17 cellular contexts compared by ENCODE assay signal in the genomic region with DNA sequence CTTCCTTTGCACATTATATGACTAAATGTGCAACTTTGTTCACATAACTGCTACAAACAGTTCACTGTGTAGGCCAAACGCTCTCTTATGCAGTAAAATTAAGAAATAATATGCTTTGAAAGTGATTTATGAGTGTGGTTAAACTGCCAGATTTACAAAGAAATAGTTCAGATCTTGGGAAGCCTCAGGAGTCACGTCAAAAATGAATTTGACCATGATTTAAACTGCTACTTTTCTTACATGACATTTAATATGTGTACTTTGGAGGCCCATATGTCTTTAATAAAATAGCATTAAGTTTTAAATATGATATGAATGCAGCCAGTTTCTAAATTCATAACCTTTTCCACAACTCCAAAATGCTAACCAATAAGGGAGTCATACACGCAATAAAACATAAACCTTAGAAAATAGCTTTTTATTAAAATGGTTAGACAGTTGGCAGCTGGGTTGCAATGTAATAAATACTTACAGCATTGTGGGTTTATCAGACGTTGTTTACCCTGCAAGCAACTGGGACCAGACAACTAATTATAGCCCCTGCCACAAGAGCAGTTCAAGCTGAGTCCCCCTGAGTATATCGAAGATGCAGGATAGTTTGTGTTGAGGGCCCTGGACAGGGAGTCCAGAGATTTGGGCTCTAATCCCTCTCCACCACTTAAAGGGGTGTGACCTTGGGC.
A peak's percentile ranks its signal among the peaks of the same experiment; 100 is the strongest.
DNase-seq lines count a peak whose midpoint lies in the region; ATAC-seq, FAIRE-seq and TF ChIP-seq lines count a peak whose summit lies in the region.
"Had no signal": no experiment of that assay in that cellular context is flagged by ENCODE, and none has a peak within 500 bp of the region (broad histone marks: within the 10 kb centered on the region; RNA-seq: fewer than 3 reads in every experiment).

No MANE protein-coding gene starts in this region.

- CTCF ChIA-PET in SK-N-SH (lab: Yijun Ruan, JAX): interaction anchor here (1.1 to 1.6 kb wide), 3 partner anchors 18 to 474 kb away, joined by 3 to 9 read pairs (median 4); no protein-coding TSS in a partner anchor

- no peak overlapping the region for H3K27ac Mint-ChIP-seq in natural killer cell treated with Interleukin-12 subunit alpha and Interleukin-12 subunit beta and Interleukin-15 and Interleukin-18, amount 100 ng/mL, for 72 hours
- H3K27ac Mint-ChIP-seq: activated CD8-positive, alpha-beta memory T cell treated with anti-CD3 and anti-CD28 coated beads, Interleukin-2, amount 10 ng/mL, durations not matched to agents 7 days and 5 days; GM23338 had no signal

- no peak overlapping the region for H3K4me3 ChIP-seq in SK-N-SH (ENCODE audit: low read depth in 2 of 2, low read length in 1 of 2)
- H3K4me3 ChIP-seq in fibroblast of the aortic adventitia (ENCODE audit: low read depth, low read length): no peak overlapping the region
- no peak overlapping the region for H3K4me3 ChIP-seq in uterus
- H3K4me3 ChIP-seq: GM23338 had no signal

- H2AFZ ChIP-seq in SK-N-SH (ENCODE audit: low read depth): no peak overlapping the region
- H2AFZ ChIP-seq: GM23338 had no signal

- no peaks in the 10 kb centered on the region for H3K79me2 ChIP-seq in SK-N-SH (ENCODE audit: insufficient read depth)

- 26% methylated on average over 5 of the region's 5 CpGs for WGBS in SK-N-SH (ENCODE audit: low lambda C conversion rate)

- TF ChIP-seq EP300 in SK-N-SH (IDR thresholded peaks at IDR 0.05; ENCODE audit: borderline replicate concordance in 1 of 2, low read depth in 1 of 2, low read length in 1 of 2): peak; percentile 69 to 91

- no peak for TF ChIP-seq RAD21 in SK-N-SH (IDR thresholded peaks at IDR 0.05; ENCODE audit: low read length)

- H3K36me3 Mint-ChIP-seq in natural killer cell treated with Interleukin-12 subunit alpha and Interleukin-12 subunit beta and Interleukin-15 and Interleukin-18, amount 100 ng/mL, for 72 hours: no peaks in the 10 kb centered on the region
- H3K36me3 Mint-ChIP-seq: activated CD8-positive, alpha-beta memory T cell treated with anti-CD3 and anti-CD28 coated beads, Interleukin-2, amount 10 ng/mL, durations not matched to agents 7 days and 5 days had no signal

- no peak overlapping the region for H3K4me2 ChIP-seq in SK-N-SH
- H3K4me2 ChIP-seq: GM23338 had no signal

- TF ChIP-seq POLR2A in uterus (IDR thresholded peaks at IDR 0.05): no peak

- FAIRE-seq in HTR-8/SVneo (lab: Jason Lieb, UNC): no peak

- H3K4me1 ChIP-seq in SK-N-SH (ENCODE audit: control insufficient read depth in 1 of 2, insufficient read depth in 2 of 2, low read depth in 1 of 2, low read length in 1 of 2) (peaks cover 0 to 1% of the 10 kb centered on the region in 2 experiments; a peak in 2 of 4 replicates), uterus (peaks cover 10 to 12% of the 10 kb centered on the region in 2 donors)

- DNase-seq in HTR-8/SVneo (ENCODE audit: insufficient read length, low spot score) (peak; percentile 54), SK-N-SH (no peak), fibroblast of the aortic adventitia (ENCODE audit: low read depth) (peak; percentile 69), uterus (no peak), HUDEP-2 (lab: John Stamatoyannopoulos, UW; ENCODE audit: unreplicated experiment in 76 of 76) (no peak), ureter (ENCODE audit: low spot score) (no peak)
- DNase-seq in natural killer cell treated with Interleukin-12 subunit alpha and Interleukin-12 subunit beta and Interleukin-15 and Interleukin-18, amount 100 ng/mL, for 72 hours (ENCODE audit: low spot score): no peak
- DNase-seq: activated CD8-positive, alpha-beta memory T cell treated with anti-CD3 and anti-CD28 coated beads, Interleukin-2, amount 10 ng/mL, durations not matched to agents 7 days and 5 days; activated effector memory CD4-positive, alpha-beta T cell treated with anti-CD3 and anti-CD28 coated beads, Interleukin-2, amount 50 U/mL, for 16 hours; anterior cingulate cortex; Karpas-422; naive thymus-derived CD4-positive, alpha-beta T cell; NCI-H1694 treated with DMSO at 0.1 percent for 48 hours; NCI-H524 treated with DMSO at 0.1 percent for 48 hours; stimulated activated CD4-positive, alpha-beta T cell treated with anti-CD3 and anti-CD28 coated beads, Interleukin-15, amount 100 ng/mL, for 24 hours had no signal

- H3K36me3 ChIP-seq in SK-N-SH (replicated peaks in 1 of 2; ENCODE audit: control insufficient read depth in 1 of 2, insufficient read depth in 2 of 2, low read length in 1 of 2) (no peaks in the 10 kb centered on the region), uterus (no peaks in the 10 kb centered on the region)

- H3K9ac ChIP-seq in SK-N-SH: no peak overlapping the region

- H3K27me3 ChIP-seq in SK-N-SH (ENCODE audit: insufficient read depth) (no peaks in the 10 kb centered on the region), uterus (no peaks in the 10 kb centered on the region)

- no peak overlapping the region; a peak in 1 of 4 replicates for H3K27ac ChIP-seq in SK-N-SH (ENCODE audit: low read depth in 2 of 2, low read length in 1 of 2)
- peak overlapping the region; percentile 79 to 88 for H3K27ac ChIP-seq in uterus

- no peaks in the 10 kb centered on the region for H4K20me1 ChIP-seq in SK-N-SH (ENCODE audit: insufficient read depth)

- peaks cover 3% of the 10 kb centered on the region for H3F3A ChIP-seq in SK-N-SH (replicated peaks; ENCODE audit: insufficient read depth)

- H3K27me3 Mint-ChIP-seq in natural killer cell treated with Interleukin-12 subunit alpha and Interleukin-12 subunit beta and Interleukin-15 and Interleukin-18, amount 100 ng/mL, for 72 hours: peaks cover 0 to 3% of the 10 kb centered on the region in 2 donors
- H3K27me3 Mint-ChIP-seq: activated CD8-positive, alpha-beta memory T cell treated with anti-CD3 and anti-CD28 coated beads, Interleukin-2, amount 10 ng/mL, durations not matched to agents 7 days and 5 days had no signal

- H3K9me2 ChIP-seq in SK-N-SH: no peaks in the 10 kb centered on the region

- intact Hi-C loops in uterus (cut with DNase I; ENCODE audit: low total_unique reads): no loop called here

- TF ChIP-seq CTCF in SK-N-SH (IDR thresholded peaks at IDR 0.05): no peak
- no peak for TF ChIP-seq CTCF in fibroblast of the aortic adventitia (IDR thresholded peaks at IDR 0.05; ENCODE audit: insufficient read depth, low read length)
- no peak for TF ChIP-seq CTCF in uterus (IDR thresholded peaks at IDR 0.05)

- H3K4me1 Mint-ChIP-seq in natural killer cell treated with Interleukin-12 subunit alpha and Interleukin-12 subunit beta and Interleukin-15 and Interleukin-18, amount 100 ng/mL, for 72 hours (ENCODE audit: low read depth in 2 of 2): no peaks in the 10 kb centered on the region
- H3K4me1 Mint-ChIP-seq: activated CD8-positive, alpha-beta memory T cell treated with anti-CD3 and anti-CD28 coated beads, Interleukin-2, amount 10 ng/mL, durations not matched to agents 7 days and 5 days; GM23338; naive thymus-derived CD4-positive, alpha-beta T cell had no signal

- H3K4me3 Mint-ChIP-seq in natural killer cell treated with Interleukin-12 subunit alpha and Interleukin-12 subunit beta and Interleukin-15 and Interleukin-18, amount 100 ng/mL, for 72 hours: no peak overlapping the region
- H3K4me3 Mint-ChIP-seq: activated CD8-positive, alpha-beta memory T cell treated with anti-CD3 and anti-CD28 coated beads, Interleukin-2, amount 10 ng/mL, durations not matched to agents 7 days and 5 days; GM23338; naive thymus-derived CD4-positive, alpha-beta T cell had no signal

- no peaks in the 10 kb centered on the region for H3K9me3 ChIP-seq in SK-N-SH
- H3K9me3 ChIP-seq in uterus: no peaks in the 10 kb centered on the region

- no peak for ATAC-seq in natural killer cell treated with Interleukin-12 subunit alpha and Interleukin-12 subunit beta and Interleukin-15 and Interleukin-18, amount 100 ng/mL, for 72 hours
- ATAC-seq: activated CD4-positive, CD25-positive, alpha-beta regulatory T cell treated with anti-CD3 and anti-CD28 coated beads, Interleukin-2, amount 50 U/mL, for 24 hours; activated CD8-positive, alpha-beta memory T cell treated with anti-CD3 and anti-CD28 coated beads, Interleukin-2, amount 10 ng/mL, durations not matched to agents 7 days and 5 days; GM23338; naive thymus-derived CD4-positive, alpha-beta T cell had no signal

- POLR2A ChIA-PET in SK-N-SH (lab: Yijun Ruan, JAX): interaction anchor here (0.6 kb wide), 1 partner anchor 232 kb away, joined by 3 read pairs; no protein-coding TSS in a partner anchor

- no peaks in the 10 kb centered on the region for H3K9me3 Mint-ChIP-seq in natural killer cell treated with Interleukin-12 subunit alpha and Interleukin-12 subunit beta and Interleukin-15 and Interleukin-18, amount 100 ng/mL, for 72 hours

TF ChIP-seq in SK-N-SH, 30 proteins besides CTCF, POLR2A, EP300 and RAD21 (continues in another document):
- TF ChIP-seq POLR2AphosphoS5 (IDR thresholded peaks at IDR 0.05; ENCODE audit: low read depth, low read length) (peak; percentile 96), SMC3 (IDR thresholded peaks at IDR 0.05; ENCODE audit: low read depth, low read length) (no peak), YY1 (IDR thresholded peaks at IDR 0.05; ENCODE audit: low read depth) (no peak), TCF12 (IDR thresholded peaks at IDR 0.05) (peak; percentile 98), SIN3A (IDR thresholded peaks at IDR 0.05; ENCODE audit: borderline replicate concordance, low read depth, low read length) (0 out of 2 replicates have a peak, but pooled peaks have one; percentile 57), TEAD4 (IDR thresholded peaks at IDR 0.05; ENCODE audit: borderline replicate concordance, insufficient read depth) (peak; percentile 83; the same call in 1 of the 2 replicates), EZH2phosphoT487 (IDR thresholded peaks at IDR 0.05; ENCODE audit: borderline replicate concordance, low read depth) (no peak), FOSL2 (IDR thresholded peaks at IDR 0.05; ENCODE audit: borderline replicate concordance, low read depth) (no peak), MXI1 (IDR thresholded peaks at IDR 0.05; ENCODE audit: low read depth, low read length) (no peak)
- TF ChIP-seq, protein P1, sequence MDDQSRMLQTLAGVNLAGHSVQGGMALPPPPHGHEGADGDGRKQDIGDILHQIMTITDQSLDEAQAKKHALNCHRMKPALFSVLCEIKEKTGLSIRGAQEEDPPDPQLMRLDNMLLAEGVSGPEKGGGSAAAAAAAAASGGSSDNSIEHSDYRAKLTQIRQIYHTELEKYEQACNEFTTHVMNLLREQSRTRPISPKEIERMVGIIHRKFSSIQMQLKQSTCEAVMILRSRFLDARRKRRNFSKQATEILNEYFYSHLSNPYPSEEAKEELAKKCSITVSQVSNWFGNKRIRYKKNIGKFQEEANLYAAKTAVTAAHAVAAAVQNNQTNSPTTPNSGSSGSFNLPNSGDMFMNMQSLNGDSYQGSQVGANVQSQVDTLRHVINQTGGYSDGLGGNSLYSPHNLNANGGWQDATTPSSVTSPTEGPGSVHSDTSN (IDR thresholded peaks at IDR 0.05): peak; percentile 97

Comparison
In these comparisons a context has a peak if more than half of its experiments do, and no peak if none do; other contexts are left out.
1. DNase-seq: peak in HTR-8/SVneo (single experiment) and fibroblast of the aortic adventitia (single experiment); none in SK-N-SH (single experiment), uterus (0 of 2), HUDEP-2 (0 of 76), ureter (single experiment) and natural killer cell treated with Interleukin-12 subunit alpha and Interleukin-12 subunit beta and Interleukin-15 and Interleukin-18, amount 100 ng/mL, for 72 hours (single experiment).
2. H3K27ac ChIP-seq: peak in uterus (2 of 2); none in SK-N-SH (0 of 2).